9 cellular contexts compared by ENCODE assay signal in genomic region chr16:67942200-67942509, GRCh38. TPM values are rescaled to one million over a fixed set of nuclear protein-coding genes. Genes with fewer than 3 reads are reported as not detected.
A peak's percentile ranks its signal among the peaks of the same experiment; 100 is the strongest.
DNase-seq lines count a peak whose midpoint lies in the region; ATAC-seq and TF ChIP-seq lines count a peak whose summit lies in the region.
"Had no signal": no experiment of that assay in that cellular context is flagged by ENCODE, and none has a peak within 500 bp of the region (broad histone marks: within the 10 kb centered on the region; RNA-seq: fewer than 3 reads in every experiment).

No MANE protein-coding gene starts in this region.

- DNase-seq in AG20443 (ENCODE audit: low spot score) (peak; percentile 63), RKO (ENCODE audit: low spot score) (peak; percentile 66), MCF 10A (ENCODE audit: unreplicated experiment) (peak; percentile 52), left kidney (ENCODE audit: low read depth, low spot score) (peak; percentile 52), upper lobe of left lung (no peak), hippocampal formation (lab: John Stamatoyannopoulos, UW) (no peak)

- no peaks in the 10 kb centered on the region for H3K27me3 Mint-ChIP-seq in MCF 10A (ENCODE audit: insufficient read depth, unreplicated experiment)

- POLR2A ChIA-PET in MCF 10A (lab: Yijun Ruan, JAX) = interaction anchor here (0.6 to 2.8 kb wide), 7 partner anchors 10 to 98 kb away, joined by 3 to 11 read pairs (median 4); no protein-coding TSS in a partner anchor

- peaks cover 4 to 33% (median 11%) of the 10 kb centered on the region in 4 donors for H3K4me1 ChIP-seq in upper lobe of left lung

- ATAC-seq in GM18907 (IDR thresholded peaks at IDR 0.05; ENCODE audit: unreplicated experiment) = peak; percentile 40
- peak in 1 of 2 donors; percentile 46 for ATAC-seq in upper lobe of left lung (ENCODE audit: low FRiP score in 2 of 2)
- ATAC-seq in GM21786 (IDR thresholded peaks at IDR 0.05; ENCODE audit: unreplicated experiment) = no peak

- H3K36me3 Mint-ChIP-seq in MCF 10A (ENCODE audit: insufficient read depth, unreplicated experiment) = peaks cover 69% of the 10 kb centered on the region

- TF ChIP-seq POLR2A in upper lobe of left lung (IDR thresholded peaks at IDR 0.05) = no peak

- CTCF ChIA-PET in MCF 10A (lab: Yijun Ruan, JAX) = interaction anchor here (0.6 to 1.3 kb wide), 7 partner anchors 12 to 282 kb away, joined by 3 to 4 read pairs (median 3); partner anchors contain the start of gene ACD

- intact Hi-C loops in MCF 10A (cut with micrococcal nuclease) = no loop called here

- no peaks in the 10 kb centered on the region for H3K9me3 Mint-ChIP-seq in MCF 10A (ENCODE audit: unreplicated experiment)

- TF ChIP-seq EP300 in upper lobe of left lung (IDR thresholded peaks at IDR 0.05) = no peak

- H3K4me3 Mint-ChIP-seq in MCF 10A (ENCODE audit: unreplicated experiment) = no peak overlapping the region

- BruUV-seq in MCF 10A (replicated peaks; lab: Mats Ljungman, UMichigan) = no TSS peak

- H3K4me3 ChIP-seq in upper lobe of left lung = no peak overlapping the region

- H3K4me1 Mint-ChIP-seq in MCF 10A (ENCODE audit: insufficient read depth, unreplicated experiment) = peaks cover 9% of the 10 kb centered on the region

- TF ChIP-seq CTCF in MCF 10A (IDR thresholded peaks at IDR 0.05; ENCODE audit: unreplicated experiment) (peak; percentile 59), upper lobe of left lung (IDR thresholded peaks at IDR 0.05) (peak; percentile 47 to 68 (median 58))

- H3K27ac ChIP-seq in upper lobe of left lung = peak overlapping the region in 2 of 4 donors; percentile 2 to 68
- H3K27ac ChIP-seq: epithelial cell of prostate had no signal

- no peak overlapping the region for H3K27ac Mint-ChIP-seq in MCF 10A (ENCODE audit: low read depth, unreplicated experiment)

- no peaks in the 10 kb centered on the region for H3K27me3 ChIP-seq in upper lobe of left lung

- no peaks in the 10 kb centered on the region for H3K9me3 ChIP-seq in upper lobe of left lung

- H3K36me3 ChIP-seq in upper lobe of left lung = peaks cover 13 to 82% (median 66%) of the 10 kb centered on the region in 4 donors

- 82% methylated on average over 6 of the region's 6 CpGs; no CpG with 5 or more reads in 1 of the 2 donors for WGBS in upper lobe of left lung, 2 donors

RNA-seq across cellular contexts. Expression of gene LCAT, which starts 1.8 kb away (rescaled TPM):
- total RNA-seq in MCF 10A (2022) = 35.3 and 44.5 TPM in 2 replicates
- 100 to 1,000 TPM in 1 of 6 donors, 10 to 100 TPM in 5; 21.9 to 117 (median 26.1) TPM for total RNA-seq in upper lobe of left lung

RNA-seq across cellular contexts. Expression of gene PSMB10, which starts 5.5 kb away (rescaled TPM):
- total RNA-seq in MCF 10A (2022) = 20.3 and 32.7 TPM in 2 replicates
- 100 to 1,000 TPM in 1 of 6 donors, 10 to 100 TPM in 5; 48.2 to 106 (median 60.6) TPM for total RNA-seq in upper lobe of left lung

RNA-seq across cellular contexts. Expression of gene CTRL, which starts 10.5 kb away (rescaled TPM):
- 0.52 and 1.6 TPM in 2 replicates for total RNA-seq in MCF 10A (2022)
- 1 to 10 TPM; 1.6 to 4.2 (median 2.4) TPM for total RNA-seq in upper lobe of left lung

RNA-seq across cellular contexts. Expression of gene SLC12A4, which starts 26.3 kb away (rescaled TPM):
- total RNA-seq in MCF 10A (2022) = 107 TPM in 2 replicates
- 100 to 1,000 TPM in 3 of 6 donors, 10 to 100 TPM in 3; 54.6 to 276 (median 98.3) TPM for total RNA-seq in upper lobe of left lung

RNA-seq across cellular contexts. Expression of gene DPEP3, which starts 38.1 kb away (rescaled TPM):
- total RNA-seq in MCF 10A (2022) = not detected in 2 replicates
- 1 to 10 TPM in 1 of 6 donors, under 1 TPM in 3, not detected in 2; 0.15 to 1.0 (median 0.30) TPM for total RNA-seq in upper lobe of left lung

Comparison
In these comparisons a context has a peak if more than half of its experiments do, and no peak if none do; other contexts are left out.
1. DNase-seq: peak in AG20443 (single experiment), RKO (single experiment), MCF 10A (single experiment) and left kidney (single experiment); none in upper lobe of left lung (0 of 2) and hippocampal formation (0 of 2).